ENCODE assay signal across 28 cellular contexts in the genomic region with DNA sequence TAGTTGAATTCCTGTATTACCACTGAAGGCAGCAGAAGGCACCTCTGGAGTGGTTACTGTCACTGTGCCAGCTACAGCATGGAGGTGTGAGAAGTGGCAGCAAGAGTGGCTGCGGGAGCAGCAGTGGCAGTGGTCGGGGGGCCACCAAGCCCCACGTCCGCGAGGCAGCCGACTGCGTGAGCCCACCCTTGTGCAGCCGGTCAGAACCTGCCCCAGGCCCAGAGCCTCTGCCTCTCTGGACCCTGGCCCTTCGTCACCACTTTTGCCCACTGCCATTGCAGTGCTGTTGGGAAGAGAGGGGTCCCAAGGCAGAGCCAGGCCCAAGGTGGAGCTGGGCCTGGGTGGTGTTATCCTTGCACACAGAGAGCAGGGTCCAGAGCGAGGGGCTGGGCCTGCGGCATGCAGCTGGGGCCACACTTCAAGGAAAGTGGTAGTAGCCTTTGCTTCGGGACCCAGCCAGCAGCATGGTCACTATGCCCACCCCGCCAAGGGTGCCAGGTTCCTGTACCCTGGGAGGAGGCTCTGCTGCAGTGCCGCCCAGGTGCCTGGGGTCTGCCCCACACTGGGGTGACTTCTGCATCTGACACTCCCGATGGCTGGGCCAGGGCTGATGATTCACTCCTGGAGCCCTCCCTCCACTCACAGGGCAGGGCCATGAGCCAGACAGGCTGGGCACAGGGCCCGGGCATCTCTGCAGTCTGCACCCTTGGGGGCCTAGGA.
"Had no signal": no experiment of that assay in that cellular context is flagged by ENCODE, and none has a peak within 500 bp of the region (broad histone marks: within the 10 kb centered on the region; RNA-seq: fewer than 3 reads in every experiment).

No MANE protein-coding gene starts in this region.

- H3K4me1 Mint-ChIP-seq: activated CD4-positive, alpha-beta T cell treated with anti-CD3 and anti-CD28 coated beads, Interleukin-2, amount 10 ng/mL, durations not matched to agents 24 days and 14 days; activated naive CD8-positive, alpha-beta T cell treated with anti-CD3 and anti-CD28 coated beads, Interleukin-2, amount 50 U/mL, for 24 hours; activated T-helper 17 cell treated with anti-CD3 and anti-CD28 coated beads, Interleukin-2, amount 50 U/mL, for 72 hours; central memory CD8-positive, alpha-beta T cell; endodermal cell; naive thymus-derived CD8-positive, alpha-beta T cell; T-helper 17 cell had no signal

- DNase-seq: activated CD4-positive, alpha-beta memory T cell treated with anti-CD3 and anti-CD28 coated beads for 36 hours; activated CD4-positive, alpha-beta T cell treated with anti-CD3 and anti-CD28 coated beads, Interleukin-2, amount 10 ng/mL, durations not matched to agents 24 days and 14 days; activated CD4-positive, CD25-positive, alpha-beta regulatory T cell treated with anti-CD3 and anti-CD28 coated beads, Interleukin-2, amount 50 U/mL, for 72 hours; activated CD8-positive, alpha-beta memory T cell treated with anti-CD3 and anti-CD28 coated beads, Interleukin-2, amount 50 U/mL, for 48 hours; activated gamma-delta T cell treated with Interleukin-2 at 50 U/mL for 16 hours; activated naive CD4-positive, alpha-beta T cell treated with anti-CD3 and anti-CD28 coated beads, Interleukin-2, amount 50 U/mL, for 16 hours; activated naive CD8-positive, alpha-beta T cell treated with anti-CD3 and anti-CD28 coated beads, Interleukin-2, amount 50 U/mL, for 24 hours; activated T-cell treated with anti-CD3 and anti-CD28 coated beads, Interleukin-2, amount 50 U/mL, for 24 hours; amygdala; endodermal cell; foreskin fibroblast; kidney glomerular epithelial cell; midbrain; naive thymus-derived CD8-positive, alpha-beta T cell; sigmoid colon; small intestine; stimulated activated CD4-positive, alpha-beta T cell treated with anti-CD3 and anti-CD28 coated beads, Interleukin-1b, Interleukin-23, amount 100 ng/mL, for 48 hours; stimulated activated naive CD4-positive, alpha-beta T cell treated with Interleukin-2 at 50 U/mL for 16 hours; T-helper 17 cell; T1000 had no signal

- H3K9me3 ChIP-seq: heart left ventricle, sigmoid colon had no signal

- H3K36me3 ChIP-seq: breast epithelium, heart left ventricle, left lung, sigmoid colon, tibial nerve had no signal

- ATAC-seq: activated naive CD8-positive, alpha-beta T cell treated with anti-CD3 and anti-CD28 coated beads, Interleukin-2, amount 50 U/mL, for 24 hours; activated T-helper 17 cell treated with anti-CD3 and anti-CD28 coated beads, Interleukin-2, amount 50 U/mL, for 72 hours; esophagus mucosa; left lung; naive thymus-derived CD8-positive, alpha-beta T cell; T-helper 17 cell had no signal

- H3K4me3 ChIP-seq: breast epithelium, heart left ventricle, left lung, sigmoid colon, tibial nerve had no signal

- H3K9me3 Mint-ChIP-seq: activated CD4-positive, alpha-beta T cell treated with anti-CD3 and anti-CD28 coated beads, Interleukin-2, amount 10 ng/mL, durations not matched to agents 24 days and 14 days; central memory CD8-positive, alpha-beta T cell; endodermal cell had no signal

- H3K4me3 Mint-ChIP-seq: activated CD4-positive, alpha-beta memory T cell treated with anti-CD3 and anti-CD28 coated beads for 36 hours; activated CD4-positive, alpha-beta T cell treated with anti-CD3 and anti-CD28 coated beads, Interleukin-2, amount 10 ng/mL, durations not matched to agents 24 days and 14 days; activated naive CD8-positive, alpha-beta T cell treated with anti-CD3 and anti-CD28 coated beads, Interleukin-2, amount 50 U/mL, for 24 hours; activated T-cell treated with anti-CD3 and anti-CD28 coated beads, Interleukin-2, amount 50 U/mL, for 24 hours; activated T-helper 17 cell treated with anti-CD3 and anti-CD28 coated beads, Interleukin-2, amount 50 U/mL, for 72 hours; central memory CD8-positive, alpha-beta T cell; dendritic cell treated with granulocyte-macrophage colony-stimulating factor and Interleukin-4, amounts not matched to agents 40 ng/mL and 50 ng/mL, for 4 days; endodermal cell; naive thymus-derived CD8-positive, alpha-beta T cell; T-helper 17 cell had no signal

- H3K27ac Mint-ChIP-seq: activated CD4-positive, alpha-beta memory T cell treated with anti-CD3 and anti-CD28 coated beads for 36 hours; activated CD4-positive, alpha-beta T cell treated with anti-CD3 and anti-CD28 coated beads, Interleukin-2, amount 10 ng/mL, durations not matched to agents 24 days and 14 days; activated naive CD8-positive, alpha-beta T cell treated with anti-CD3 and anti-CD28 coated beads, Interleukin-2, amount 50 U/mL, for 24 hours; activated T-cell treated with anti-CD3 and anti-CD28 coated beads, Interleukin-2, amount 50 U/mL, for 24 hours; activated T-helper 17 cell treated with anti-CD3 and anti-CD28 coated beads, Interleukin-2, amount 50 U/mL, for 72 hours; dendritic cell treated with granulocyte-macrophage colony-stimulating factor and Interleukin-4, amounts not matched to agents 40 ng/mL and 50 ng/mL, for 4 days; endodermal cell; naive thymus-derived CD8-positive, alpha-beta T cell; T-helper 17 cell had no signal

- H3K27me3 ChIP-seq: breast epithelium, left lung, sigmoid colon, tibial nerve had no signal

- H3K4me1 ChIP-seq: breast epithelium, heart left ventricle, left lung, sigmoid colon, tibial nerve had no signal

- H3K27ac ChIP-seq: breast epithelium, heart left ventricle, left lung, sigmoid colon, tibial nerve had no signal

- H3K27me3 Mint-ChIP-seq: activated CD4-positive, alpha-beta memory T cell treated with anti-CD3 and anti-CD28 coated beads for 36 hours; activated CD4-positive, alpha-beta T cell treated with anti-CD3 and anti-CD28 coated beads, Interleukin-2, amount 10 ng/mL, durations not matched to agents 24 days and 14 days; activated naive CD8-positive, alpha-beta T cell treated with anti-CD3 and anti-CD28 coated beads, Interleukin-2, amount 50 U/mL, for 24 hours; activated T-cell treated with anti-CD3 and anti-CD28 coated beads, Interleukin-2, amount 50 U/mL, for 24 hours; activated T-helper 17 cell treated with anti-CD3 and anti-CD28 coated beads, Interleukin-2, amount 50 U/mL, for 72 hours; central memory CD8-positive, alpha-beta T cell; dendritic cell treated with granulocyte-macrophage colony-stimulating factor and Interleukin-4, amounts not matched to agents 40 ng/mL and 50 ng/mL, for 4 days; naive thymus-derived CD8-positive, alpha-beta T cell; T-helper 17 cell had no signal

- H3K36me3 Mint-ChIP-seq: activated CD4-positive, alpha-beta memory T cell treated with anti-CD3 and anti-CD28 coated beads for 36 hours; naive thymus-derived CD8-positive, alpha-beta T cell had no signal
